ENCODE assay signal across 8 cellular contexts in genomic region chr17:58329808-58330543, GRCh38. TPM values are rescaled to one million over a fixed set of nuclear protein-coding genes. Genes with fewer than 3 reads are reported as not detected.
DNase-seq lines count a peak whose midpoint lies in the region; ATAC-seq, FAIRE-seq and TF ChIP-seq lines count a peak whose summit lies in the region.
"Had no signal": no experiment of that assay in that cellular context is flagged by ENCODE, and none has a peak within 500 bp of the region (broad histone marks: within the 10 kb centered on the region; RNA-seq: fewer than 3 reads in every experiment).

No MANE protein-coding gene starts in this region.

- WGBS in small intestine, 3 donors, result 50 to 62% (median 55%) methylated on average over 4 of the region's 4 CpGs

- no peaks in the 10 kb centered on the region for H3K36me3 ChIP-seq in neural progenitor cell
- no peaks in the 10 kb centered on the region for H3K36me3 ChIP-seq in small intestine (ENCODE audit: control insufficient read depth in 2 of 2, insufficient read depth in 2 of 2, low read length in 2 of 2)
- H3K36me3 ChIP-seq: SJSA1 had no signal

- H3K27me3 Mint-ChIP-seq in activated CD8-positive, alpha-beta T cell treated with anti-CD3 and anti-CD28 coated beads, Interleukin-2, amount 10 ng/mL, durations not matched to agents 7 days and 5 days (ENCODE audit: low read depth), result peaks cover 12% of the 10 kb centered on the region
- H3K27me3 Mint-ChIP-seq in neural progenitor cell (ENCODE audit: insufficient read depth, low read depth), result peaks cover 5% of the 10 kb centered on the region

- no peak overlapping the region for H2AFZ ChIP-seq in neural progenitor cell (replicated peaks)

- no peaks in the 10 kb centered on the region for H4K20me1 ChIP-seq in neural progenitor cell (ENCODE audit: low read depth)

- no peak for FAIRE-seq in frontal cortex (lab: Jason Lieb, UNC)
- FAIRE-seq in small intestine (lab: Jason Lieb, UNC), result no peak

- H3K27me3 ChIP-seq in neural progenitor cell (no peaks in the 10 kb centered on the region), small intestine (ENCODE audit: control insufficient read depth in 2 of 2, insufficient read depth in 2 of 2, low read length in 2 of 2) (peaks cover 0 to under 1% of the 10 kb centered on the region in 2 donors)

- peak overlapping the region; percentile 92 for H3K27ac Mint-ChIP-seq in activated CD8-positive, alpha-beta T cell treated with anti-CD3 and anti-CD28 coated beads, Interleukin-2, amount 10 ng/mL, durations not matched to agents 7 days and 5 days
- H3K27ac Mint-ChIP-seq in neural progenitor cell, result no peak overlapping the region

- H3K27ac ChIP-seq in neural progenitor cell (no peak overlapping the region), small intestine (ENCODE audit: low read depth in 1 of 2, low read length in 1 of 2) (no peak overlapping the region)
- H3K27ac ChIP-seq: SJSA1 had no signal

- peaks cover 58% of the 10 kb centered on the region for H3K36me3 Mint-ChIP-seq in activated CD8-positive, alpha-beta T cell treated with anti-CD3 and anti-CD28 coated beads, Interleukin-2, amount 10 ng/mL, durations not matched to agents 7 days and 5 days (ENCODE audit: low read depth)
- no peaks in the 10 kb centered on the region for H3K36me3 Mint-ChIP-seq in neural progenitor cell

- H3K9ac ChIP-seq in neural progenitor cell, result no peak overlapping the region

- H3K4me3 ChIP-seq in neural progenitor cell, result no peak overlapping the region
- peak overlapping the region in 1 of 2 donors; percentile 67 for H3K4me3 ChIP-seq in small intestine (ENCODE audit: low read depth in 1 of 2, low read length in 2 of 2)

- peak overlapping the region; percentile 99 for H3K4me3 Mint-ChIP-seq in activated CD8-positive, alpha-beta T cell treated with anti-CD3 and anti-CD28 coated beads, Interleukin-2, amount 10 ng/mL, durations not matched to agents 7 days and 5 days
- H3K4me3 Mint-ChIP-seq in neural progenitor cell, result peak overlapping the region; percentile 84

- peak overlapping the region; percentile 89 for H3K4me2 ChIP-seq in neural progenitor cell

- DNase-seq in activated CD8-positive, alpha-beta T cell treated with anti-CD3 and anti-CD28 coated beads, Interleukin-2, amount 10 ng/mL, durations not matched to agents 7 days and 5 days, result peak; percentile 72
- DNase-seq in neural progenitor cell (ENCODE audit: low spot score) (no peak), frontal cortex (ENCODE audit: low spot score in 2 of 2) (no peak), NCI-H1694 (lab: John Stamatoyannopoulos, UW) (no peak), small intestine (no peak)

- POLR2A ChIA-PET in activated CD8-positive, alpha-beta T cell treated with anti-CD3 and anti-CD28 coated beads, Interleukin-2, amount 10 ng/mL, durations not matched to agents 7 days and 5 days (lab: Charles Lee), result interaction anchor here (0.8 to 28.8 kb wide), 6 partner anchors 4 to 1499 kb away, joined by 3 to 2649 read pairs (median 422); partner anchors contain the start of genes SUPT4H1 and TSPOAP1

- H3K4me1 Mint-ChIP-seq in activated CD8-positive, alpha-beta T cell treated with anti-CD3 and anti-CD28 coated beads, Interleukin-2, amount 10 ng/mL, durations not matched to agents 7 days and 5 days (ENCODE audit: low read depth), result peaks cover 42% of the 10 kb centered on the region
- H3K4me1 Mint-ChIP-seq in neural progenitor cell, result peaks cover 54% of the 10 kb centered on the region

- TF ChIP-seq CTCF in neural progenitor cell (IDR thresholded peaks at IDR 0.05), result no peak

- no peaks in the 10 kb centered on the region for H3K79me2 ChIP-seq in neural progenitor cell (ENCODE audit: low read depth)

- H3F3A ChIP-seq in neural progenitor cell (ENCODE audit: low read depth), result peaks cover 17% of the 10 kb centered on the region

- H3K9me3 Mint-ChIP-seq in activated CD8-positive, alpha-beta T cell treated with anti-CD3 and anti-CD28 coated beads, Interleukin-2, amount 10 ng/mL, durations not matched to agents 7 days and 5 days (ENCODE audit: insufficient read depth), result no peaks in the 10 kb centered on the region
- H3K9me3 Mint-ChIP-seq in neural progenitor cell, result no peaks in the 10 kb centered on the region

- ATAC-seq in GM21367 (IDR thresholded peaks at IDR 0.05; ENCODE audit: unreplicated experiment) (peak; percentile 12), HG03460 (IDR thresholded peaks at IDR 0.05; ENCODE audit: unreplicated experiment) (peak; percentile 5)
- no peak for ATAC-seq in activated CD8-positive, alpha-beta T cell treated with anti-CD3 and anti-CD28 coated beads, Interleukin-2, amount 10 ng/mL, durations not matched to agents 7 days and 5 days

- CTCF ChIA-PET in activated CD8-positive, alpha-beta T cell treated with anti-CD3 and anti-CD28 coated beads, Interleukin-2, amount 10 ng/mL, durations not matched to agents 7 days and 5 days (lab: Charles Lee), result interaction anchor here (1.2 to 8.5 kb wide), 3 partner anchors 9 to 15 kb away, joined by 5 to 165 read pairs (median 15); no protein-coding TSS in a partner anchor

- peaks cover 26% of the 10 kb centered on the region for H3K4me1 ChIP-seq in neural progenitor cell
- peaks cover 0 to 3% of the 10 kb centered on the region in 2 donors for H3K4me1 ChIP-seq in small intestine (ENCODE audit: control insufficient read depth in 2 of 2, insufficient read depth in 1 of 2, low read depth in 1 of 2, low read length in 1 of 2)

- H3K9me3 ChIP-seq in neural progenitor cell (ENCODE audit: low read depth) (no peaks in the 10 kb centered on the region), small intestine (ENCODE audit: control insufficient read depth, low read depth) (no peaks in the 10 kb centered on the region)
- H3K9me3 ChIP-seq: SJSA1 had no signal

RNA-seq across cellular contexts. Expression of gene TSPOAP1, which starts 1.4 kb away (rescaled TPM):
- 10 to 100 TPM; 45.8 to 51.5 TPM for total RNA-seq in activated CD8-positive, alpha-beta T cell treated with anti-CD3 and anti-CD28 coated beads, Interleukin-2, amount 10 ng/mL, durations not matched to agents 7 days and 5 days
- total RNA-seq in neural progenitor cell (ENCODE audit: low replicate concordance) (13.8 and 48.7 TPM in 2 replicates), frontal cortex (31.0 TPM)
- polyA plus RNA-seq in small intestine, result 1 to 10 TPM in 2 of 3 donors, under 1 TPM in 1; 0.89 to 3.1 (median 2.2) TPM

RNA-seq across cellular contexts. Expression of gene SUPT4H1, which starts 22.0 kb away (rescaled TPM):
- total RNA-seq in activated CD8-positive, alpha-beta T cell treated with anti-CD3 and anti-CD28 coated beads, Interleukin-2, amount 10 ng/mL, durations not matched to agents 7 days and 5 days, result 10 to 100 TPM; 75.2 to 90.8 TPM
- total RNA-seq in neural progenitor cell (ENCODE audit: low replicate concordance), result 60.2 and 103 TPM in 2 replicates
- total RNA-seq in frontal cortex, result 35.1 TPM
- polyA plus RNA-seq in small intestine, result 10 to 100 TPM; 70.3 to 79.8 (median 79.6) TPM

RNA-seq across cellular contexts. Expression of gene MPO, which starts 49.2 kb away (rescaled TPM):
- not detected for total RNA-seq in activated CD8-positive, alpha-beta T cell treated with anti-CD3 and anti-CD28 coated beads, Interleukin-2, amount 10 ng/mL, durations not matched to agents 7 days and 5 days
- not detected in 2 replicates for total RNA-seq in neural progenitor cell (ENCODE audit: low replicate concordance)
- total RNA-seq in frontal cortex, result 1.2 TPM
- polyA plus RNA-seq in small intestine, result under 1 TPM in 1 of 3 donors, not detected in 2; 0.12 TPM
- total RNA-seq: SJSA1 had no signal
